Comparison of ENCODE assay signal across 8 cellular contexts in genomic region chr12:15910468-15910863, GRCh38. TPM values are rescaled to one million over a fixed set of nuclear protein-coding genes. Genes with fewer than 3 reads are reported as not detected.
A peak's percentile ranks its signal among the peaks of the same experiment; 100 is the strongest.
DNase-seq lines count a peak whose midpoint lies in the region; ATAC-seq and TF ChIP-seq lines count a peak whose summit lies in the region.

No MANE protein-coding gene starts in this region.

- TF ChIP-seq CTCF in WERI-Rb-1 (IDR thresholded peaks at IDR 0.05; ENCODE audit: low read depth, low read length) (no peak), glutamatergic neuron (IDR thresholded peaks at IDR 0.05; ENCODE audit: partially characterized antibody, unreplicated experiment) (no peak)

- H3K27me3 ChIP-seq in WERI-Rb-1 (ENCODE audit: insufficient read depth, low read depth, severe bottlenecking): no peaks in the 10 kb centered on the region

- POLR2A ChIA-PET in HEK293T (lab: Yijun Ruan, JAX): interaction anchor here (0.8 to 2.7 kb wide), 6 partner anchors 11 to 1140 kb away, joined by 3 to 19 read pairs (median 4); partner anchors contain the start of gene STRAP

- peak overlapping the region; percentile 68 for H3K27ac Mint-ChIP-seq in T-helper 1 cell treated with Interleukin-12 subunit alpha and Interleukin-12 subunit beta and Interleukin-4 antibody, amounts not matched to agents 30 μg/mL and 1 μg/mL, for 36 hours
- H3K27ac Mint-ChIP-seq in glutamatergic neuron (ENCODE audit: unreplicated experiment): peak overlapping the region; percentile 90
- H3K27ac Mint-ChIP-seq in stimulated activated effector memory CD8-positive, alpha-beta T cell treated with anti-CD3 and anti-CD28 coated beads, Interleukin-12 subunit alpha, Interleukin-12 subunit beta, amount 100 ng/mL, for 72 hours: peak overlapping the region; percentile 92

- peaks cover 18% of the 10 kb centered on the region for H3K4me1 Mint-ChIP-seq in T-helper 1 cell treated with Interleukin-12 subunit alpha and Interleukin-12 subunit beta and Interleukin-4 antibody, amounts not matched to agents 30 μg/mL and 1 μg/mL, for 36 hours (ENCODE audit: low read depth)
- H3K4me1 Mint-ChIP-seq in glutamatergic neuron (ENCODE audit: low read depth, unreplicated experiment): peaks cover 6% of the 10 kb centered on the region
- peaks cover 11% of the 10 kb centered on the region for H3K4me1 Mint-ChIP-seq in stimulated activated effector memory CD8-positive, alpha-beta T cell treated with anti-CD3 and anti-CD28 coated beads, Interleukin-12 subunit alpha, Interleukin-12 subunit beta, amount 100 ng/mL, for 72 hours

- peak overlapping the region; percentile 96 for H3K4me3 ChIP-seq in WERI-Rb-1 (ENCODE audit: low read depth, low read length)

- no peaks in the 10 kb centered on the region for H3K27me3 Mint-ChIP-seq in T-helper 1 cell treated with Interleukin-12 subunit alpha and Interleukin-12 subunit beta and Interleukin-4 antibody, amounts not matched to agents 30 μg/mL and 1 μg/mL, for 36 hours (ENCODE audit: low read depth)
- no peaks in the 10 kb centered on the region for H3K27me3 Mint-ChIP-seq in glutamatergic neuron (ENCODE audit: unreplicated experiment)

- ATAC-seq in stimulated activated effector memory CD8-positive, alpha-beta T cell treated with anti-CD3 and anti-CD28 coated beads, Interleukin-12 subunit alpha, Interleukin-12 subunit beta, amount 100 ng/mL, for 72 hours: no peak

- no peaks in the 10 kb centered on the region for H3K9me3 Mint-ChIP-seq in T-helper 1 cell treated with Interleukin-12 subunit alpha and Interleukin-12 subunit beta and Interleukin-4 antibody, amounts not matched to agents 30 μg/mL and 1 μg/mL, for 36 hours
- peaks cover 9% of the 10 kb centered on the region for H3K9me3 Mint-ChIP-seq in glutamatergic neuron (ENCODE audit: unreplicated experiment)
- H3K9me3 Mint-ChIP-seq in stimulated activated effector memory CD8-positive, alpha-beta T cell treated with anti-CD3 and anti-CD28 coated beads, Interleukin-12 subunit alpha, Interleukin-12 subunit beta, amount 100 ng/mL, for 72 hours: no peaks in the 10 kb centered on the region

- no peak for DNase-seq in T-helper 1 cell
- DNase-seq in WERI-Rb-1: no peak
- no peak for DNase-seq in glutamatergic neuron
- DNase-seq in stimulated activated effector memory CD8-positive, alpha-beta T cell treated with anti-CD3 and anti-CD28 coated beads, Interleukin-12 subunit alpha, Interleukin-12 subunit beta, amount 100 ng/mL, for 72 hours (ENCODE audit: low spot score in 2 of 2): no peak
- no peak for DNase-seq in SKM-1 treated with dmso at 0.1 percent for 144 hours (lab: John Stamatoyannopoulos, UW; ENCODE audit: unreplicated experiment)
- DNase-seq in middle frontal gyrus (ENCODE audit: extremely low spot score, low spot score): no peak
- DNase-seq in HEK293T (ENCODE audit: extremely low spot score): no peak

- H3K9me3 ChIP-seq in WERI-Rb-1 (ENCODE audit: severe bottlenecking): no peaks in the 10 kb centered on the region

- H3K36me3 ChIP-seq in WERI-Rb-1: peaks cover 13% of the 10 kb centered on the region

- H3K4me3 Mint-ChIP-seq in T-helper 1 cell treated with Interleukin-12 subunit alpha and Interleukin-12 subunit beta and Interleukin-4 antibody, amounts not matched to agents 30 μg/mL and 1 μg/mL, for 36 hours: peak overlapping the region; percentile 79
- H3K4me3 Mint-ChIP-seq in glutamatergic neuron (ENCODE audit: unreplicated experiment): peak overlapping the region; percentile 83
- H3K4me3 Mint-ChIP-seq in stimulated activated effector memory CD8-positive, alpha-beta T cell treated with anti-CD3 and anti-CD28 coated beads, Interleukin-12 subunit alpha, Interleukin-12 subunit beta, amount 100 ng/mL, for 72 hours: peak overlapping the region; percentile 79

- peak overlapping the region; percentile 99 for H3K27ac ChIP-seq in WERI-Rb-1

- CTCF ChIA-PET in HEK293T (lab: Yijun Ruan, JAX): interaction anchor here (0.6 to 1.9 kb wide), 5 partner anchors 9 to 326 kb away, joined by 3 to 6 read pairs (median 5); no protein-coding TSS in a partner anchor

- no peaks in the 10 kb centered on the region for H3K36me3 Mint-ChIP-seq in T-helper 1 cell treated with Interleukin-12 subunit alpha and Interleukin-12 subunit beta and Interleukin-4 antibody, amounts not matched to agents 30 μg/mL and 1 μg/mL, for 36 hours (ENCODE audit: low read depth)
- no peaks in the 10 kb centered on the region for H3K36me3 Mint-ChIP-seq in glutamatergic neuron (ENCODE audit: unreplicated experiment)
- H3K36me3 Mint-ChIP-seq in stimulated activated effector memory CD8-positive, alpha-beta T cell treated with anti-CD3 and anti-CD28 coated beads, Interleukin-12 subunit alpha, Interleukin-12 subunit beta, amount 100 ng/mL, for 72 hours: no peaks in the 10 kb centered on the region

TF ChIP-seq in HEK293T, 16 proteins besides CTCF, POLR2A, EP300 and RAD21:
- TF ChIP-seq TARDBP (IDR thresholded peaks at IDR 0.05) (no peak), ELF4 (IDR thresholded peaks at IDR 0.05) (no peak), SP1 (IDR thresholded peaks at IDR 0.05) (no peak), NFRKB (IDR thresholded peaks at IDR 0.05) (no peak)

RNA-seq across cellular contexts. Expression of gene DERA, which starts 0.7 kb away (rescaled TPM):
- 55.6 TPM for total RNA-seq in glutamatergic neuron (ENCODE audit: unreplicated experiment)

RNA-seq across cellular contexts. Expression of gene STRAP, which starts 28.3 kb away (rescaled TPM):
- total RNA-seq in glutamatergic neuron (ENCODE audit: unreplicated experiment): 159 TPM
